ENCODE assay signal across 15 cellular contexts in the genomic region with DNA sequence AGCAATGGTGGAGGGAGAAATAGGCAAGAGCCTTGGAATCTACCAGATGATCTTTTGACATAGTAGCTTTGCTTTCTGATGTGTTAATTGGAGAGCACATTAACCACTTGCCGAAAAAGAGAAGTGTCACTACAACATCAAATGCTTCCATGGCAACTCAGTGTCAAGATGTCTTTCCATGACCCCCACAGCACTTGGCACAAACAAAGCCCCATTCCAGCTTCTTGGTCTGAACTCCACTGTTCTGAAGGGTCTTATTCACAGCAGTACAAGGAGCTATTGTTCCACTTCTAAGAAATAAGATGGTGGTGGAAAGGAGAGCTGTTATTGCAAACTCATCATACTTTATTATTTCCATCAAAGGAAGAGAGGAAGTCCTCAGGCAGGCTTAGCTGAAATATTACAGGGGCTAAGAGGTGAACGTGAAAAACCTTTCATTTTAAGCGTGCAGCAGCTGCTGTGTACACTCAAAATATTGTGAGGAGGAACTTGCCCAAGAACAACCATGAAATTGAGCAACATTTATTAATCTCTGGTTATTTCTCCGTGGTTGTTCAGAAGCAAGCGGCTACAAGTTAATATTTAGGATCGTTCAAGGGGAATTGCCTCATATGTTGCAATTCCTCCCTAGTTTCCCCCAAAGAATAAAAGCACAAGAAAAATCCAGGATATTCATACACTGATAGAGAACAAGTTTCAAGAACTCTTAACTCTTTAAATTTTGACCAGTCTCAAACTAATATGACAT.
DNase-seq lines count a peak whose midpoint lies in the region; ATAC-seq and TF ChIP-seq lines count a peak whose summit lies in the region.
"Had no signal": no experiment of that assay in that cellular context is flagged by ENCODE, and none has a peak within 500 bp of the region (broad histone marks: within the 10 kb centered on the region; RNA-seq: fewer than 3 reads in every experiment).

No MANE protein-coding gene starts in this region.

- no peak overlapping the region for H3K23ac ChIP-seq in mesendoderm (ENCODE audit: low read length)

- H3K27ac ChIP-seq in ectodermal cell (ENCODE audit: insufficient read depth, low read depth, low read length, poor library complexity, severe bottlenecking) = peak overlapping the region; percentile 63
- no peak overlapping the region for H3K27ac ChIP-seq in mesendoderm (ENCODE audit: low read depth, low read length)
- no peak overlapping the region for H3K27ac ChIP-seq in aorta (ENCODE audit: low read depth in 1 of 2, low read length in 2 of 2)

- peak; percentile 68 for ATAC-seq in aorta (ENCODE audit: low FRiP score)
- no peak for ATAC-seq in HG03354 (IDR thresholded peaks at IDR 0.05; ENCODE audit: poor library complexity, severe bottlenecking, unreplicated experiment)
- ATAC-seq: activated CD8-positive, alpha-beta T cell treated with anti-CD3 and anti-CD28 coated beads, Interleukin-2, amount 10 ng/mL, durations not matched to agents 7 days and 5 days; stimulated activated naive CD8-positive, alpha-beta T cell treated with anti-CD3 and anti-CD28 coated beads, Interleukin-15, Interleukin-2, amounts not matched to agents 100 U/mL and 50 U/mL, for 24 hours had no signal

- 76 to 85% methylated on average over 6 of the region's 6 CpGs for WGBS in ectodermal cell, 2 experiments
- WGBS in mesendoderm (ENCODE audit: extremely low coverage, insufficient coverage, low lambda C conversion rate) = no CpG with 5 or more reads among the region's 6 CpGs
- WGBS in aorta, 2 donors = 71 to 80% methylated on average over 6 of the region's 6 CpGs

- H3K9ac ChIP-seq in mesendoderm (ENCODE audit: low read length) = no peak overlapping the region

- H3K27me3 ChIP-seq in ectodermal cell (ENCODE audit: control insufficient read depth, insufficient read depth, low read length, poor library complexity, severe bottlenecking) (no peaks in the 10 kb centered on the region), mesendoderm (ENCODE audit: insufficient read depth, low read length, poor library complexity) (no peaks in the 10 kb centered on the region), aorta (ENCODE audit: control insufficient read depth in 1 of 2, insufficient read depth in 2 of 2, low read length in 1 of 2) (no peaks in the 10 kb centered on the region)

- H3K56ac ChIP-seq in mesendoderm (ENCODE audit: low read length) = no peak overlapping the region

- H3K4me1 ChIP-seq in ectodermal cell (ENCODE audit: control insufficient read depth, insufficient read depth, low read length) = peaks cover 4% of the 10 kb centered on the region
- H3K4me1 ChIP-seq in mesendoderm (ENCODE audit: control insufficient read depth, low read depth, low read length) = no peaks in the 10 kb centered on the region
- no peaks in the 10 kb centered on the region for H3K4me1 ChIP-seq in aorta (ENCODE audit: control insufficient read depth in 1 of 2, insufficient read depth in 2 of 2, low read length in 2 of 2)
- H3K4me1 ChIP-seq: spleen had no signal

- no peak overlapping the region for H2BK15ac ChIP-seq in mesendoderm (replicated peaks; ENCODE audit: low read depth)

- CTCF ChIA-PET in GM10248 (lab: Yijun Ruan, JAX) = interaction anchor here (0.9 to 1.3 kb wide), 2 partner anchors 27 to 61 kb away, joined by 3 to 4 read pairs; no protein-coding TSS in a partner anchor

- H2AK5ac ChIP-seq in mesendoderm (ENCODE audit: low read length) = no peak overlapping the region

- H3K79me1 ChIP-seq in mesendoderm (ENCODE audit: low read length) = no peaks in the 10 kb centered on the region

- no peak overlapping the region for H2BK120ac ChIP-seq in mesendoderm (ENCODE audit: low read depth, low read length)

- no peak overlapping the region for H3K18ac ChIP-seq in mesendoderm (ENCODE audit: low read length)

- no peak overlapping the region for H2BK5ac ChIP-seq in mesendoderm (ENCODE audit: low read length)

- no peak overlapping the region for H4K5ac ChIP-seq in mesendoderm (ENCODE audit: low read length)

- H3K4me2 ChIP-seq in mesendoderm (ENCODE audit: low read length) = no peak overlapping the region

- H3K4me3 ChIP-seq in ectodermal cell (ENCODE audit: insufficient read depth, low read depth, low read length) (no peak overlapping the region), mesendoderm (ENCODE audit: low read length) (no peak overlapping the region), aorta (ENCODE audit: low read length in 2 of 2) (no peak overlapping the region)
- H3K4me3 ChIP-seq: spleen had no signal

- H3K36me3 ChIP-seq in ectodermal cell (ENCODE audit: control insufficient read depth, insufficient read depth, low read length) = no peaks in the 10 kb centered on the region
- no peaks in the 10 kb centered on the region for H3K36me3 ChIP-seq in mesendoderm (ENCODE audit: control insufficient read depth, insufficient read depth, low read length)
- no peaks in the 10 kb centered on the region for H3K36me3 ChIP-seq in aorta (ENCODE audit: control insufficient read depth in 1 of 2, insufficient read depth in 2 of 2, low read length in 1 of 2)
- H3K36me3 ChIP-seq: spleen had no signal

- intact Hi-C loops in aorta (cut with DNase I) = no loop called here

- H4K8ac ChIP-seq in mesendoderm (ENCODE audit: low read depth, low read length) = no peak overlapping the region

- H3K79me2 ChIP-seq in mesendoderm (ENCODE audit: control insufficient read depth, insufficient read depth, low read length) = no peaks in the 10 kb centered on the region

- no peak overlapping the region for H3K4ac ChIP-seq in mesendoderm (ENCODE audit: low read depth, low read length)

- peak; percentile 53 for DNase-seq in SKM-1 treated with dmso at 0.1 percent for 144 hours (lab: John Stamatoyannopoulos, UW; ENCODE audit: unreplicated experiment)
- no peak for DNase-seq in SKM-1 (lab: John Stamatoyannopoulos, UW; ENCODE audit: unreplicated experiment)
- peak; percentile 25 for DNase-seq in mesendoderm
- no peak for DNase-seq in aorta
- no peak for DNase-seq in activated CD4-positive, CD25-positive, alpha-beta regulatory T cell treated with anti-CD3 and anti-CD28 coated beads, Interleukin-2, amount 50 U/mL, for 72 hours
- DNase-seq in GM10248 (ENCODE audit: extremely low spot score) = no peak
- DNase-seq: activated CD8-positive, alpha-beta T cell treated with anti-CD3 and anti-CD28 coated beads, Interleukin-2, amount 10 ng/mL, durations not matched to agents 7 days and 5 days; CD4-positive, CD25-positive, alpha-beta regulatory T cell; dorsolateral prefrontal cortex; H9; NCI-H1105 treated with DMSO at 0.1 percent for 48 hours; spleen; stimulated activated naive CD8-positive, alpha-beta T cell treated with anti-CD3 and anti-CD28 coated beads, Interleukin-15, Interleukin-2, amounts not matched to agents 100 U/mL and 50 U/mL, for 24 hours had no signal

- POLR2A ChIA-PET in GM10248 (lab: Yijun Ruan, JAX) = no interaction called here

- H3K9me3 ChIP-seq in ectodermal cell (ENCODE audit: control insufficient read depth, low read length) = no peaks in the 10 kb centered on the region
- peaks cover 5% of the 10 kb centered on the region for H3K9me3 ChIP-seq in aorta (ENCODE audit: control insufficient read depth, low read length)
- H3K9me3 ChIP-seq: spleen had no signal

- no peak for TF ChIP-seq CTCF in GM10248 (IDR thresholded peaks at IDR 0.05; ENCODE audit: control extremely low read depth, extremely low read depth, low read depth, missing control alignments)

Comparison
In these comparisons a context has a peak if more than half of its experiments do, and no peak if none do; other contexts are left out.
1. DNase-seq: peak in SKM-1 treated with dmso at 0.1 percent for 144 hours (single experiment) and mesendoderm (single experiment); none in SKM-1 (single experiment), aorta (0 of 2), activated CD4-positive, CD25-positive, alpha-beta regulatory T cell treated with anti-CD3 and anti-CD28 coated beads, Interleukin-2, amount 50 U/mL, for 72 hours (single experiment) and GM10248 (single experiment).